Comparison of ENCODE assay signal across 8 cellular contexts in genomic region chr15:55434989-55435825, GRCh38. TPM values are rescaled to one million over a fixed set of nuclear protein-coding genes. Genes with fewer than 3 reads are reported as not detected.
DNase-seq lines count a peak whose midpoint lies in the region; ATAC-seq, FAIRE-seq and TF ChIP-seq lines count a peak whose summit lies in the region.

No MANE protein-coding gene starts in this region.

- peak; percentile 58 to 65 for TF ChIP-seq CTCF in brain (conservative IDR thresholded peaks at IDR 0.05)
- peak in 4 of 6 experiments; percentile 31 to 52 (median 48) for TF ChIP-seq CTCF in thyroid gland (IDR thresholded peaks at IDR 0.05)

- no peaks in the 10 kb centered on the region for H3K4me1 Mint-ChIP-seq in brain

- in situ Hi-C loops in HAP-1 (cut with MboI; ENCODE audit: low sequenced_read_pairs) = loop anchor here (5.0 kb wide), 1 partner anchor 218 kb away; no protein-coding TSS in a partner anchor

- H3K9me3 Mint-ChIP-seq in brain = peaks cover 0 to 4% (median 0%) of the 10 kb centered on the region in 5 experiments

- H3K27me3 ChIP-seq in HAP-1 (ENCODE audit: low read depth) = no peaks in the 10 kb centered on the region
- no peaks in the 10 kb centered on the region for H3K27me3 ChIP-seq in thyroid gland

- no peak for ATAC-seq in HG03457 (IDR thresholded peaks at IDR 0.05; ENCODE audit: unreplicated experiment)

- no peaks in the 10 kb centered on the region for H3K27me3 Mint-ChIP-seq in brain

- no peak for TF ChIP-seq POLR2A in thyroid gland (IDR thresholded peaks at IDR 0.05)

- peaks cover 26% of the 10 kb centered on the region for H3K36me3 Mint-ChIP-seq in brain

- peak; percentile 2 for DNase-seq in activated T-cell treated with anti-CD3 and anti-CD28 coated beads for 4 hours
- DNase-seq in activated T-cell treated with anti-CD3 and anti-CD28 coated beads, Interleukin-2, amount 50 U/mL, for 48 hours = no peak
- DNase-seq in HAP-1 (ENCODE audit: low spot score in 2 of 2) = peak; percentile 31 to 62
- peak; percentile 59 for DNase-seq in NCI-H524 treated with DMSO at 0.1 percent for 48 hours (lab: John Stamatoyannopoulos, UW)
- no peak for DNase-seq in thyroid gland

- no peaks in the 10 kb centered on the region for H3K4me1 ChIP-seq in HAP-1
- H3K4me1 ChIP-seq in thyroid gland = no peaks in the 10 kb centered on the region

- WGBS in thyroid gland, 2 donors = 45 to 46% methylated on average over 6 of the region's 6 CpGs

- intact Hi-C loops in thyroid gland (cut with DNase I) = loop anchor here (10.0 kb wide), 1 partner anchor 220 kb away; no protein-coding TSS in a partner anchor

- no peak overlapping the region for H3K27ac Mint-ChIP-seq in brain

- no peak overlapping the region for H3K4me3 Mint-ChIP-seq in brain

- H3K9me3 ChIP-seq in HAP-1 (no peaks in the 10 kb centered on the region), thyroid gland (no peaks in the 10 kb centered on the region)

- H3K4me3 ChIP-seq in HAP-1 (no peak overlapping the region), thyroid gland (replicated peaks in 1 of 3) (no peak overlapping the region)

- H3K27ac ChIP-seq in thyroid gland = no peak overlapping the region

- peak; percentile 87 for FAIRE-seq in islet of Langerhans (lab: Jason Lieb, UNC)

- H3K36me3 ChIP-seq in HAP-1 (replicated peaks) = no peaks in the 10 kb centered on the region
- H3K36me3 ChIP-seq in thyroid gland = peaks cover 0 to 4% of the 10 kb centered on the region in 2 donors

RNA-seq across cellular contexts. Expression of gene PIERCE2, which starts 26.9 kb away (rescaled TPM):
- 4.2 TPM for polyA plus RNA-seq in brain (ENCODE audit: insufficient read depth, low read depth, low replicate concordance)
- total RNA-seq in thyroid gland = 1 to 10 TPM; 1.2 to 5.7 (median 2.7) TPM

RNA-seq across cellular contexts. Expression of gene CCPG1, which starts 27.0 kb away (rescaled TPM):
- polyA plus RNA-seq in brain (ENCODE audit: insufficient read depth, low read depth, low replicate concordance) = 7.7 TPM
- total RNA-seq in thyroid gland = 100 to 1,000 TPM; 100 to 130 (median 111) TPM

Comparison
In these comparisons a context has a peak if more than half of its experiments do, and no peak if none do; other contexts are left out.
1. DNase-seq: peak in activated T-cell treated with anti-CD3 and anti-CD28 coated beads for 4 hours (single experiment), HAP-1 (2 of 2) and NCI-H524 treated with DMSO at 0.1 percent for 48 hours (single experiment); none in activated T-cell treated with anti-CD3 and anti-CD28 coated beads, Interleukin-2, amount 50 U/mL, for 48 hours (0 of 2) and thyroid gland (0 of 2).